1 cellular context compared by ENCODE assay signal in genomic region chr2:190354003-190354690, GRCh38.
TF ChIP-seq lines count a peak whose summit lies in the region.

No MANE protein-coding gene starts in this region.

TF ChIP-seq in K562, 482 proteins besides CTCF, POLR2A, EP300 and RAD21 (continued from another document and continues in another):
- TF ChIP-seq HMG20B (CRISPR knock-in tag; IDR thresholded peaks at IDR 0.05) (no peak), NONO (IDR thresholded peaks at IDR 0.05; ENCODE audit: low read depth in 2 of 2, low read length in 1 of 2) (no peak), XRCC5 (IDR thresholded peaks at IDR 0.05; ENCODE audit: low read depth, low read length) (no peak), IRF1 (CRISPR knock-in tag; IDR thresholded peaks at IDR 0.05; ENCODE audit: borderline replicate concordance) (no peak), ZBTB33 (CRISPR knock-in tag; IDR thresholded peaks at IDR 0.05) (no peak), STAT6 (CRISPR knock-in tag; IDR thresholded peaks at IDR 0.05) (no peak), GATAD2B (IDR thresholded peaks at IDR 0.05; ENCODE audit: borderline replicate concordance) (0 out of 2 replicates have a peak, but pooled peaks have one; percentile 21), KAT7 (CRISPR knock-in tag; IDR thresholded peaks at IDR 0.05; ENCODE audit: borderline replicate concordance) (no peak), CCNT2 (IDR thresholded peaks at IDR 0.05; ENCODE audit: borderline replicate concordance, extremely low read depth, insufficient read length, low read depth, low read length) (no peak), HNRNPK (IDR thresholded peaks at IDR 0.05; ENCODE audit: low read depth, low read length, poor library complexity, severe bottlenecking) (no peak), ZNF41 (CRISPR knock-in tag; conservative IDR thresholded peaks at IDR 0.05) (no peak), TRIM28 (IDR thresholded peaks at IDR 0.05) (no peak), MCM7 (IDR thresholded peaks at IDR 0.05) (no peak), BDP1 (IDR thresholded peaks at IDR 0.05; ENCODE audit: insufficient read depth, insufficient read length) (no peak), JUN (IDR thresholded peaks at IDR 0.05; ENCODE audit: borderline replicate concordance, low read depth, low read length) (0 out of 2 replicates have a peak, but pooled peaks have one; percentile 27), JUN (CRISPR knock-in tag; IDR thresholded peaks at IDR 0.05; ENCODE audit: borderline replicate concordance) (no peak), TOE1 (IDR thresholded peaks at IDR 0.05; ENCODE audit: borderline replicate concordance) (no peak), TOE1 (CRISPR knock-in tag; IDR thresholded peaks at IDR 0.05; ENCODE audit: borderline replicate concordance, low read depth) (no peak), CEBPB (tag; IDR thresholded peaks at IDR 0.05) (no peak), ZBTB40 (IDR thresholded peaks at IDR 0.05) (no peak), ZBTB40 (CRISPR knock-in tag; IDR thresholded peaks at IDR 0.05) (no peak), ZNF77 (CRISPR knock-in tag; IDR thresholded peaks at IDR 0.05) (no peak), CXXC5 (CRISPR knock-in tag; IDR thresholded peaks at IDR 0.05) (peak; percentile 60), EWSR1 (IDR thresholded peaks at IDR 0.05; ENCODE audit: borderline replicate concordance, low read depth, partially characterized antibody) (no peak), AFF1 (IDR thresholded peaks at IDR 0.05; ENCODE audit: low read depth in 1 of 2, partially characterized antibody in 2 of 2) (no peak), CBFA2T2 (conservative IDR thresholded peaks at IDR 0.05) (peak; percentile 63), ELF4 (CRISPR knock-in tag; IDR thresholded peaks at IDR 0.05) (no peak), ZNF57 (CRISPR knock-in tag; IDR thresholded peaks at IDR 0.05) (no peak), BCLAF1 (IDR thresholded peaks at IDR 0.05; ENCODE audit: borderline replicate concordance in 1 of 2, control insufficient read depth in 1 of 2, low read depth in 2 of 2, low read length in 1 of 2) (no peak), ZKSCAN3 (CRISPR knock-in tag; IDR thresholded peaks at IDR 0.05) (no peak), THAP7 (CRISPR knock-in tag; IDR thresholded peaks at IDR 0.05) (no peak), HBP1 (CRISPR knock-in tag; IDR thresholded peaks at IDR 0.05) (no peak), SMARCA4 (IDR thresholded peaks at IDR 0.05) (peak; percentile 53; the same call in 1 of the 2 replicates)
